Comparison of ENCODE assay signal across 16 cellular contexts in genomic region chr12:106739815-106740552, GRCh38. TPM values are rescaled to one million over a fixed set of nuclear protein-coding genes. Genes with fewer than 3 reads are reported as not detected.
DNase-seq lines count a peak whose midpoint lies in the region; ATAC-seq and TF ChIP-seq lines count a peak whose summit lies in the region.
"Had no signal": no experiment of that assay in that cellular context is flagged by ENCODE, and none has a peak within 500 bp of the region (broad histone marks: within the 10 kb centered on the region; RNA-seq: fewer than 3 reads in every experiment).

No MANE protein-coding gene starts in this region.

- peak; percentile 21 for ATAC-seq in body of pancreas

- WGBS in body of pancreas, 2 donors = 47 to 59% methylated on average over 10 of the region's 10 CpGs

- no peak for TF ChIP-seq POLR2A in body of pancreas (IDR thresholded peaks at IDR 0.05)

- intact Hi-C loops in body of pancreas (cut with DNase I) = no loop called here

- no peak overlapping the region for H3K4me3 Mint-ChIP-seq in chondrocyte (ENCODE audit: unreplicated experiment)
- H3K4me3 Mint-ChIP-seq: stimulated activated naive CD8-positive, alpha-beta T cell treated with anti-CD3 and anti-CD28 coated beads, Interleukin-15, Interleukin-2, amounts not matched to agents 100 ng/mL and 50 ng/mL, for 24 hours had no signal

- H3K4me1 ChIP-seq in body of pancreas = peaks cover 17% of the 10 kb centered on the region

- H3K4me1 Mint-ChIP-seq in chondrocyte (ENCODE audit: low read depth) = peaks cover 12% of the 10 kb centered on the region

- no peaks in the 10 kb centered on the region for H3K27me3 ChIP-seq in body of pancreas
- H3K27me3 ChIP-seq: adrenal gland had no signal

- TF ChIP-seq CTCF in body of pancreas (IDR thresholded peaks at IDR 0.05) (no peak), RWPE1 (conservative IDR thresholded peaks at IDR 0.05; ENCODE audit: low read depth) (no peak), chondrocyte (IDR thresholded peaks at IDR 0.05) (no peak)

- CTCF ChIA-PET in RWPE1 (lab: Yijun Ruan, JAX) = interaction anchor here (0.6 to 0.7 kb wide), 2 partner anchors 50 to 1945 kb away, joined by 3 read pairs; no protein-coding TSS in a partner anchor

- DNase-seq in A172 (ENCODE audit: low spot score) = peak; percentile 73
- DNase-seq in HT1080 (ENCODE audit: low read depth) = peak; percentile 69
- no peak for DNase-seq in body of pancreas
- DNase-seq in islet precursor cell = peak; percentile 88
- no peak for DNase-seq in SIG-M5 treated with dmso at 0.1 percent for 504 hours (lab: John Stamatoyannopoulos, UW; ENCODE audit: unreplicated experiment)
- no peak for DNase-seq in GDM1 (lab: John Stamatoyannopoulos, UW)
- no peak for DNase-seq in RWPE1 (ENCODE audit: low spot score)
- DNase-seq in chondrocyte (ENCODE audit: low spot score) = no peak
- DNase-seq: activated CD4-positive, alpha-beta T cell treated with anti-CD3 and anti-CD28 coated beads, Interleukin-2, amount 50 U/mL, for 1 hour; adrenal gland; Calu3; cortex of kidney; erythroblast; NCI-H82; nucleus accumbens had no signal

- POLR2A ChIA-PET in RWPE1 (lab: Yijun Ruan, JAX; ENCODE audit: low non-redundant PET) = no interaction called here

- H3K27ac Mint-ChIP-seq in chondrocyte (ENCODE audit: unreplicated experiment) = no peak overlapping the region
- H3K27ac Mint-ChIP-seq: stimulated activated naive CD8-positive, alpha-beta T cell treated with anti-CD3 and anti-CD28 coated beads, Interleukin-15, Interleukin-2, amounts not matched to agents 100 ng/mL and 50 ng/mL, for 24 hours had no signal

- no peaks in the 10 kb centered on the region for H3K9me3 ChIP-seq in body of pancreas
- H3K9me3 ChIP-seq: adrenal gland had no signal

- H3K9me3 Mint-ChIP-seq in chondrocyte (ENCODE audit: low read depth) = no peaks in the 10 kb centered on the region
- H3K9me3 Mint-ChIP-seq: stimulated activated naive CD8-positive, alpha-beta T cell treated with anti-CD3 and anti-CD28 coated beads, Interleukin-15, Interleukin-2, amounts not matched to agents 100 ng/mL and 50 ng/mL, for 24 hours had no signal

- H3K27ac ChIP-seq in body of pancreas (peak overlapping the region in 3 of 4 donors; percentile 2 to 42 (median 20)), RWPE1 (no peak overlapping the region)
- H3K27ac ChIP-seq: adrenal gland had no signal

- H3K36me3 ChIP-seq in body of pancreas (replicated peaks in 1 of 2; ENCODE audit: insufficient read depth in 1 of 2, low read depth in 2 of 2) = no peaks in the 10 kb centered on the region
- H3K36me3 ChIP-seq: adrenal gland had no signal

- peaks cover 4% of the 10 kb centered on the region for H3K27me3 Mint-ChIP-seq in chondrocyte (ENCODE audit: low read depth)

- no peaks in the 10 kb centered on the region for H3K36me3 Mint-ChIP-seq in chondrocyte (ENCODE audit: low read depth)

- no peak overlapping the region for H3K4me3 ChIP-seq in body of pancreas
- H3K4me3 ChIP-seq: adrenal gland had no signal

RNA-seq across cellular contexts. Expression of gene RIC8B, which starts 34.5 kb away (rescaled TPM):
- 11.3 and 20.7 TPM in 2 replicates for total RNA-seq in A172 (2014; rRNA removed; shearing (Covaris generic))
- 12.6 and 12.7 TPM in 2 replicates for total RNA-seq in HT1080 (2014; rRNA removed; shearing (Covaris generic))
- polyA plus RNA-seq in HT1080 (2015; cell fraction: cytosol; rRNA removed) = 6.3 and 8.3 TPM in 2 replicates
- 14.0 and 17.1 TPM in 2 replicates for polyA plus RNA-seq in HT1080 (2015; cell fraction: nucleus; rRNA removed)
- total RNA-seq in body of pancreas (10 to 100 TPM; 15.6 to 22.1 TPM), chondrocyte (12.3 to 20.4 TPM (median 14.2 TPM) in 3 replicates)

Comparison
In these comparisons a context has a peak if more than half of its experiments do, and no peak if none do; other contexts are left out.
1. DNase-seq: peak in A172 (single experiment), HT1080 (single experiment) and islet precursor cell (single experiment); none in body of pancreas (0 of 4), SIG-M5 treated with dmso at 0.1 percent for 504 hours (single experiment), GDM1 (single experiment), RWPE1 (single experiment) and chondrocyte (single experiment).